In genomic region chr20:57698191-57698866, GRCh38 we compare ENCODE assay signal across 8 cellular contexts. TPM values are rescaled to one million over a fixed set of nuclear protein-coding genes. Genes with fewer than 3 reads are reported as not detected.
DNase-seq lines count a peak whose midpoint lies in the region; ATAC-seq and TF ChIP-seq lines count a peak whose summit lies in the region.

No MANE protein-coding gene starts in this region.

- intact Hi-C loops in upper lobe of right lung (cut with DNase I): no loop called here

- H3K27me3 ChIP-seq in endodermal cell (ENCODE audit: control insufficient read depth, insufficient read depth, low read length, poor library complexity, severe bottlenecking) (no peaks in the 10 kb centered on the region), upper lobe of right lung (no peaks in the 10 kb centered on the region)

- no peaks in the 10 kb centered on the region for H3K36me3 Mint-ChIP-seq in activated CD4-positive, alpha-beta T cell treated with anti-CD3 and anti-CD28 coated beads, Interleukin-2, amount 10 ng/mL, durations not matched to agents 7 days and 5 days (ENCODE audit: low read depth)
- H3K36me3 Mint-ChIP-seq in endodermal cell (ENCODE audit: low read depth): no peaks in the 10 kb centered on the region

- WGBS in endodermal cell (ENCODE audit: insufficient coverage in 1 of 2, insufficient read length in 1 of 2), 2 experiments: 93 to 94% methylated on average over 9 to 15 of the region's 15 CpGs

- TF ChIP-seq CTCF in endodermal cell (conservative IDR thresholded peaks at IDR 0.05): no peak
- TF ChIP-seq CTCF in upper lobe of right lung (IDR thresholded peaks at IDR 0.05): no peak

- H3K4me3 ChIP-seq in endodermal cell (ENCODE audit: low read length): no peak overlapping the region
- no peak overlapping the region for H3K4me3 ChIP-seq in upper lobe of right lung

- H3K27me3 Mint-ChIP-seq in activated CD4-positive, alpha-beta T cell treated with anti-CD3 and anti-CD28 coated beads, Interleukin-2, amount 10 ng/mL, durations not matched to agents 7 days and 5 days: peaks cover 2% of the 10 kb centered on the region
- no peaks in the 10 kb centered on the region for H3K27me3 Mint-ChIP-seq in endodermal cell (ENCODE audit: insufficient read depth)

- H3K27ac Mint-ChIP-seq in activated CD4-positive, alpha-beta T cell treated with anti-CD3 and anti-CD28 coated beads, Interleukin-2, amount 10 ng/mL, durations not matched to agents 7 days and 5 days: no peak overlapping the region
- H3K27ac Mint-ChIP-seq in endodermal cell: peak overlapping the region; percentile 70

- peak; percentile 99 for DNase-seq in HT-29 (ENCODE audit: low spot score)
- peak; percentile 39 for DNase-seq in activated CD4-positive, alpha-beta T cell treated with anti-CD3 and anti-CD28 coated beads, Interleukin-2, amount 10 ng/mL, durations not matched to agents 7 days and 5 days
- DNase-seq in endodermal cell: no peak
- DNase-seq in stimulated activated CD4-positive, alpha-beta T cell treated with anti-CD3 and anti-CD28 coated beads, Interleukin-1b, Interleukin-23, amount 100 ng/mL, for 24 hours (ENCODE audit: low read depth in 4 of 4, low spot score in 1 of 4): peak in 3 of 4 experiments; percentile 21 to 73 (median 57)
- DNase-seq in upper lobe of right lung: no peak
- DNase-seq in NCI-H446 (lab: John Stamatoyannopoulos, UW): no peak

- POLR2A ChIA-PET in activated CD4-positive, alpha-beta T cell treated with anti-CD3 and anti-CD28 coated beads, Interleukin-2, amount 10 ng/mL, durations not matched to agents 7 days and 5 days (lab: Charles Lee): no interaction called here

- no peak overlapping the region for H3K4me3 Mint-ChIP-seq in activated CD4-positive, alpha-beta T cell treated with anti-CD3 and anti-CD28 coated beads, Interleukin-2, amount 10 ng/mL, durations not matched to agents 7 days and 5 days
- H3K4me3 Mint-ChIP-seq in endodermal cell: no peak overlapping the region

- peaks cover 13% of the 10 kb centered on the region for H3K4me1 Mint-ChIP-seq in activated CD4-positive, alpha-beta T cell treated with anti-CD3 and anti-CD28 coated beads, Interleukin-2, amount 10 ng/mL, durations not matched to agents 7 days and 5 days
- H3K4me1 Mint-ChIP-seq in endodermal cell: peaks cover 28% of the 10 kb centered on the region

- CTCF ChIA-PET in activated CD4-positive, alpha-beta T cell treated with anti-CD3 and anti-CD28 coated beads, Interleukin-2, amount 10 ng/mL, durations not matched to agents 7 days and 5 days (lab: Charles Lee): interaction anchor here (0.7 to 1.0 kb wide), 2 partner anchors 20 to 45 kb away, joined by 3 read pairs; no protein-coding TSS in a partner anchor

- H3K9ac ChIP-seq in endodermal cell (ENCODE audit: extremely low read depth, low read length, poor library complexity, severe bottlenecking): no peak overlapping the region

- no peaks in the 10 kb centered on the region for H3K9me3 Mint-ChIP-seq in activated CD4-positive, alpha-beta T cell treated with anti-CD3 and anti-CD28 coated beads, Interleukin-2, amount 10 ng/mL, durations not matched to agents 7 days and 5 days
- no peaks in the 10 kb centered on the region for H3K9me3 Mint-ChIP-seq in endodermal cell

- no peak for ATAC-seq in upper lobe of right lung
- no peak for ATAC-seq in HG03354 (IDR thresholded peaks at IDR 0.05; ENCODE audit: poor library complexity, severe bottlenecking, unreplicated experiment)
- ATAC-seq in GM18519 (IDR thresholded peaks at IDR 0.05; ENCODE audit: low FRiP score, unreplicated experiment): no peak

- H3K4me1 ChIP-seq in endodermal cell (ENCODE audit: control insufficient read depth, insufficient read depth, low read length): peaks cover 7% of the 10 kb centered on the region
- H3K4me1 ChIP-seq in upper lobe of right lung: peaks cover 10% of the 10 kb centered on the region

- H3K36me3 ChIP-seq in endodermal cell (ENCODE audit: control insufficient read depth, insufficient read depth, low read length) (peaks cover 58% of the 10 kb centered on the region), upper lobe of right lung (no peaks in the 10 kb centered on the region)

- no peak overlapping the region for H3K27ac ChIP-seq in endodermal cell (ENCODE audit: low read depth, low read length)
- H3K27ac ChIP-seq in upper lobe of right lung: no peak overlapping the region

- H3K9me3 ChIP-seq in endodermal cell (ENCODE audit: control insufficient read depth, low read length) (no peaks in the 10 kb centered on the region), upper lobe of right lung (no peaks in the 10 kb centered on the region)

RNA-seq across cellular contexts. Expression of gene PMEPA1, which starts 11.5 kb away (rescaled TPM):
- 47.7 and 66.2 TPM in 2 replicates for total RNA-seq in HT-29 (2014; rRNA removed; shearing (Covaris generic))
- total RNA-seq in activated CD4-positive, alpha-beta T cell treated with anti-CD3 and anti-CD28 coated beads, Interleukin-2, amount 10 ng/mL, durations not matched to agents 7 days and 5 days: 1 to 10 TPM in 1 of 2 experiments, under 1 TPM in 1; 0.72 to 1.1 TPM
- total RNA-seq in endodermal cell (10 to 100 TPM; 18.8 to 37.4 TPM), upper lobe of right lung (49.1 TPM)
- 56.8 TPM for polyA plus RNA-seq in endodermal cell (2013, experiment 1 of 2)
- polyA plus RNA-seq in endodermal cell (2013, experiment 2 of 2): 65.5 TPM

Comparison
In these comparisons a context has a peak if more than half of its experiments do, and no peak if none do; other contexts are left out.
1. DNase-seq: peak in HT-29 (single experiment), activated CD4-positive, alpha-beta T cell treated with anti-CD3 and anti-CD28 coated beads, Interleukin-2, amount 10 ng/mL, durations not matched to agents 7 days and 5 days (single experiment) and stimulated activated CD4-positive, alpha-beta T cell treated with anti-CD3 and anti-CD28 coated beads, Interleukin-1b, Interleukin-23, amount 100 ng/mL, for 24 hours (3 of 4); none in endodermal cell (single experiment), upper lobe of right lung (single experiment) and NCI-H446 (0 of 2).
2. RNA of gene PMEPA1, which starts 11.5 kb away (total RNA-seq): 49.1 TPM in upper lobe of right lung (single experiment), 47.7 to 66.2 TPM in HT-29 and 18.8 to 37.4 TPM in endodermal cell; 0.72 to 1.1 TPM in activated CD4-positive, alpha-beta T cell treated with anti-CD3 and anti-CD28 coated beads, Interleukin-2, amount 10 ng/mL, durations not matched to agents 7 days and 5 days; every median in the first group is over 4 times any median in the second.